Comparison of ENCODE assay signal across 33 cellular contexts in the genomic region with DNA sequence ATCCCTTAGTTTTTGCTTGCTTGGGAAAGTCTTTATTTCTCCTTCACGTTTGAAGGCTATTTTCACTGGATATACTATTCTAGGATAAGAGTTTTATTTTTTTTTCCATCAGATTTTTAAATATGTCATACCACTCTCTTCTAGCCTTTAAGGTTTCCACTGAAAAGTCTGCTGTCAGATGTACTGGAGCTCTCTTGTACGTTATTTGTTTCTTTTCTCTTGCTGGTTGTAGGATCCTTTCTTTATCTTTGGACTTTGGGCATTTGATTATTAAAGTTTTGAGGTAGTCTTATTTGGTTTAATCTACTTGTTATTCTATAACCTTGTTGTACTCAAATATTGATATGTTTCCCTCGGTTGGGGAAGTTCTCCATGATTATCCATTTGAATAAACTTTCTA.
"Had no signal": no experiment of that assay in that cellular context is flagged by ENCODE, and none has a peak within 500 bp of the region (broad histone marks: within the 10 kb centered on the region; RNA-seq: fewer than 3 reads in every experiment).

No MANE protein-coding gene starts in this region.

- DNase-seq: Karpas-422, Kasumi-1, MG63, MM.1S, MV-4-11, NCI-H1048, NCI-H1092, NCI-H1092 treated with DMSO at 0.1 percent for 48 hours, NCI-H1105, NCI-H1105 treated with DMSO at 0.1 percent for 48 hours, NCI-H1417, NCI-H1417 treated with DMSO at 0.1 percent for 48 hours, NCI-H1436, NCI-H1436 treated with DMSO at 0.1 percent for 48 hours, NCI-H146, NCI-H1694, NCI-H1694 treated with DMSO at 0.1 percent for 48 hours, NCI-H187, NCI-H187 treated with DMSO at 0.1 percent for 48 hours, NCI-H1930, NCI-H2029, NCI-H2029 treated with DMSO at 0.1 percent for 48 hours, NCI-H2081, NCI-H2081 treated with DMSO at 0.1 percent for 48 hours, NCI-H2107, NCI-H2171, NCI-H2171 treated with DMSO at 0.1 percent for 48 hours, NCI-H2227 treated with DMSO at 0.1 percent for 48 hours, NCI-H226, NCI-H345, NCI-H446, NCI-H446 treated with DMSO at 0.1 percent for 48 hours, NCI-H510A had no signal
